8 cellular contexts compared by ENCODE assay signal in the genomic region with DNA sequence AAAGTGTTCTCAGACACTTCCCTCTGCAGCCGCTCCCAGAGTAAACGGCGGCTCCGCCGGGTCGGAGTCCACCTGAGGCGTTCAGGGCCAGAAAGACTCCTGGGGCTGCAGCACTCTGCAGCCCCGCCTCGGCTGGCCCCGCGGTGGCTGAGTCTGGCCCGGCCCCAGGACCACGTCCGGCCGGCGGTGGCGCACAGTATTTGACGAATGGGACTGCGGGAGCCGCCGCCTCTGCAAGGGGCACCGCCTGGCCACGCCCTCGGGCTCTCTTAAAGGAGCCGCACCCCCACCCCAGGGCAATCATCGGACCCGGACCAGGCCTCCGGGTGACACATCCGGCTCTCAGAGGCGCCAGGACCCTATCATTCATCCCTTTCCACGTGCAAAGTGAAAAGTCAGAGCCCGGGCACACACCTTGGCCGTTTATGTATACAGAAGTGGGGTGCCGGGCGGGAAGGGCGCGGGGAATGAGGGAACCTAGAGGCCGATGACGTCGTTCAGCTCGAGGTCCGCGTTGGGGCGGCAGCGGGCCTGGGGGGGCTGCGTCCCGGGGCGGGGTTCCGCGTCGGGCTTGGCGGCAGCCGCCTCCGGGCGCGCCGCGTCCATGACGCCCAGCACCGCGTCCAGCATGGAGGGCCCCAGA. TPM values are rescaled to one million over a fixed set of nuclear protein-coding genes. Genes with fewer than 3 reads are reported as not detected.
A peak's percentile ranks its signal among the peaks of the same experiment; 100 is the strongest.
DNase-seq lines count a peak whose midpoint lies in the region; ATAC-seq and TF ChIP-seq lines count a peak whose summit lies in the region.

No MANE protein-coding gene starts in this region.

- intact Hi-C loops in cardiac septum (cut with DNase I), result no loop called here

- no peaks in the 10 kb centered on the region for H3K9me3 Mint-ChIP-seq in type B pancreatic cell

- H3K4me3 Mint-ChIP-seq in type B pancreatic cell, result peak overlapping the region; percentile 93

- H3K9ac ChIP-seq in KMS-11 (no peak overlapping the region; the same call in 1 of the 2 replicates), parathyroid adenoma (no peak overlapping the region)

- H3K27me3 ChIP-seq in KMS-11 (ENCODE audit: insufficient read depth, low read depth) (peaks cover 29% of the 10 kb centered on the region), parathyroid adenoma (ENCODE audit: control insufficient read depth, insufficient read depth, low read length) (no peaks in the 10 kb centered on the region)

- H3K9me3 ChIP-seq in parathyroid adenoma (ENCODE audit: control insufficient read depth, low read length), result no peaks in the 10 kb centered on the region

- H3K4me2 ChIP-seq in KMS-11 (peak overlapping the region; percentile 82; the same call in 1 of the 2 replicates), parathyroid adenoma (ENCODE audit: low read length) (peak overlapping the region; percentile 97)

- DNase-seq in GF-D8 (lab: John Stamatoyannopoulos, UW) (peak; percentile 84), cardiac septum (ENCODE audit: low spot score) (peak; percentile 94), type B pancreatic cell (ENCODE audit: extremely low spot score, unreplicated experiment) (peak; percentile 85)
- DNase-seq in activated naive CD8-positive, alpha-beta T cell treated with anti-CD3 and anti-CD28 coated beads, Interleukin-2, amount 50 U/mL, for 16 hours (ENCODE audit: low read depth, low spot score), result peak; percentile 40

- peaks cover 10% of the 10 kb centered on the region for H3K36me3 Mint-ChIP-seq in type B pancreatic cell

- H3K79me2 ChIP-seq in KMS-11 (ENCODE audit: insufficient read depth, low read depth), result peaks cover 23% of the 10 kb centered on the region; the same call in 1 of the 2 replicates
- H3K79me2 ChIP-seq in parathyroid adenoma, result no peaks in the 10 kb centered on the region

- H3K4me1 ChIP-seq in KMS-11 (ENCODE audit: low read depth, poor library complexity, severe bottlenecking) (peaks cover 7% of the 10 kb centered on the region), parathyroid adenoma (peaks cover 4% of the 10 kb centered on the region)

- peaks cover 25% of the 10 kb centered on the region for H3K4me1 Mint-ChIP-seq in type B pancreatic cell (ENCODE audit: unreplicated experiment)

- H3K4me3 ChIP-seq in KMS-11 (IDR thresholded peaks at IDR 0.05; ENCODE audit: insufficient read depth, low read depth, low read length) (no peak overlapping the region), parathyroid adenoma (ENCODE audit: low read depth, low read length) (peak overlapping the region; percentile 81)

- ATAC-seq in GM21825 (IDR thresholded peaks at IDR 0.05; ENCODE audit: unreplicated experiment), result peak; percentile 36
- ATAC-seq in SK-N-SH treated with all-trans-retinoic acid at 6 μM for 48 hours, result peak; percentile 85

- peak overlapping the region; percentile 98 for H3K27ac Mint-ChIP-seq in type B pancreatic cell

- H3K36me3 ChIP-seq in KMS-11 (ENCODE audit: insufficient read depth), result no peaks in the 10 kb centered on the region
- H3K36me3 ChIP-seq in parathyroid adenoma (ENCODE audit: control insufficient read depth, insufficient read depth, low read length), result no peaks in the 10 kb centered on the region

- peaks cover 12% of the 10 kb centered on the region for H3K27me3 Mint-ChIP-seq in type B pancreatic cell

- no peaks in the 10 kb centered on the region for H4K20me1 ChIP-seq in KMS-11 (ENCODE audit: insufficient read depth)

- TF ChIP-seq CTCF in KMS-11 (conservative IDR thresholded peaks at IDR 0.05; ENCODE audit: low read depth, low read length), result no peak
- TF ChIP-seq CTCF in parathyroid adenoma (IDR thresholded peaks at IDR 0.05), result no peak
- TF ChIP-seq CTCF in type B pancreatic cell (conservative IDR thresholded peaks at IDR 0.05), result no peak

- H3K27ac ChIP-seq in KMS-11, result peak overlapping the region; percentile 95
- peak overlapping the region; percentile 59 for H3K27ac ChIP-seq in parathyroid adenoma

- H2AFZ ChIP-seq in KMS-11 (ENCODE audit: low read depth) (peak overlapping the region; percentile 84), parathyroid adenoma (peak overlapping the region; percentile 96)

TF ChIP-seq in SK-N-SH treated with all-trans-retinoic acid at 6 μM for 48 hours, 23 proteins besides CTCF, POLR2A, EP300 and RAD21:
- no peak for TF ChIP-seq TCF4 (CRISPR knock-in tag; IDR thresholded peaks at IDR 0.05; ENCODE audit: borderline replicate concordance)
- TF ChIP-seq, protein P1, sequence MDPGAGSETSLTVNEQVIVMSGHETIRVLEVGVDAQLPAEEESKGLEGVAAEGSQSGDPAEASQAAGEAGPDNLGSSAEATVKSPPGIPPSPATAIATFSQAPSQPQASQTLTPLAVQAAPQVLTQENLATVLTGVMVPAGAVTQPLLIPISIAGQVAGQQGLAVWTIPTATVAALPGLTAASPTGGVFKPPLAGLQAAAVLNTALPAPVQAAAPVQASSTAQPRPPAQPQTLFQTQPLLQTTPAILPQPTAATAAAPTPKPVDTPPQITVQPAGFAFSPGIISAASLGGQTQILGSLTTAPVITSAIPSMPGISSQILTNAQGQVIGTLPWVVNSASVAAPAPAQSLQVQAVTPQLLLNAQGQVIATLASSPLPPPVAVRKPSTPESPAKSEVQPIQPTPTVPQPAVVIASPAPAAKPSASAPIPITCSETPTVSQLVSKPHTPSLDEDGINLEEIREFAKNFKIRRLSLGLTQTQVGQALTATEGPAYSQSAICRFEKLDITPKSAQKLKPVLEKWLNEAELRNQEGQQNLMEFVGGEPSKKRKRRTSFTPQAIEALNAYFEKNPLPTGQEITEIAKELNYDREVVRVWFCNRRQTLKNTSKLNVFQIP (CRISPR knock-in tag; IDR thresholded peaks at IDR 0.05; ENCODE audit: borderline replicate concordance, low read depth), result no peak
- TF ChIP-seq ZC3H10 (CRISPR knock-in tag; IDR thresholded peaks at IDR 0.05), result no peak
- no peak for TF ChIP-seq BACH2 (CRISPR knock-in tag; IDR thresholded peaks at IDR 0.05; ENCODE audit: borderline replicate concordance)
- TF ChIP-seq OSR1 (CRISPR knock-in tag; IDR thresholded peaks at IDR 0.05), result no peak

RNA-seq across cellular contexts. Expression of a gene that starts 1.2 kb away (rescaled TPM):
- total RNA-seq in cardiac septum (2.9 TPM), type B pancreatic cell (ENCODE audit: low replicate concordance) (3.9 and 4.2 TPM in 2 replicates)

RNA-seq across cellular contexts. Expression of a gene that starts 8.4 kb away (rescaled TPM):
- total RNA-seq in cardiac septum (14.2 TPM), type B pancreatic cell (ENCODE audit: low replicate concordance) (16.1 and 24.3 TPM in 2 replicates)

RNA-seq across cellular contexts. Expression of a gene that starts 15.7 kb away (rescaled TPM):
- total RNA-seq in cardiac septum, result 86.5 TPM
- 135 and 196 TPM in 2 replicates for total RNA-seq in type B pancreatic cell (ENCODE audit: low replicate concordance)

RNA-seq across cellular contexts. Expression of a gene that starts 37.9 kb away (rescaled TPM):
- not detected for total RNA-seq in cardiac septum
- not detected in 2 replicates for total RNA-seq in type B pancreatic cell (ENCODE audit: low replicate concordance)

RNA-seq across cellular contexts. Expression of a gene that starts 49.5 kb away (rescaled TPM):
- total RNA-seq in cardiac septum, result 1.3 TPM
- total RNA-seq in type B pancreatic cell (ENCODE audit: low replicate concordance), result 8.7 and 50.7 TPM in 2 replicates

Comparison
In these comparisons a context has a peak if more than half of its experiments do, and no peak if none do; other contexts are left out.
1. DNase-seq: peak in every context shown above with its lines; median percentile 94 in cardiac septum; 85 in type B pancreatic cell; 84 in GF-D8; 40 in activated naive CD8-positive, alpha-beta T cell treated with anti-CD3 and anti-CD28 coated beads, Interleukin-2, amount 50 U/mL, for 16 hours.